ENCODE assay signal across 12 cellular contexts in genomic region chr14:61489527-61489926, GRCh38.
A peak's percentile ranks its signal among the peaks of the same experiment; 100 is the strongest.
DNase-seq lines count a peak whose midpoint lies in the region; ATAC-seq and TF ChIP-seq lines count a peak whose summit lies in the region.
"Had no signal": no experiment of that assay in that cellular context is flagged by ENCODE, and none has a peak within 500 bp of the region (broad histone marks: within the 10 kb centered on the region; RNA-seq: fewer than 3 reads in every experiment).

No MANE protein-coding gene starts in this region.

- H3K79me1 ChIP-seq in mesenchymal stem cell (replicated peaks; ENCODE audit: low read length, poor library complexity, severe bottlenecking): peaks cover 1% of the 10 kb centered on the region

- H3K4me2 ChIP-seq in mesenchymal stem cell (ENCODE audit: low read length, poor library complexity, severe bottlenecking): no peak overlapping the region

- H3K9ac ChIP-seq in mesenchymal stem cell (ENCODE audit: low read length): no peak overlapping the region

- peak overlapping the region; percentile 20 for H3K27ac Mint-ChIP-seq in activated T-cell treated with anti-CD3 and anti-CD28 coated beads, Interleukin-2, amount 50 U/mL, for 72 hours
- peak overlapping the region; percentile 35 for H3K27ac Mint-ChIP-seq in activated naive CD8-positive, alpha-beta T cell treated with anti-CD3 and anti-CD28 coated beads, Interleukin-2, amount 10 ng/mL, durations not matched to agents 7 days and 5 days
- H3K27ac Mint-ChIP-seq: activated T-cell treated with anti-CD3 and anti-CD28 coated beads, Interleukin-2, amount 50 U/mL, for 24 hours had no signal

- H3K36me3 Mint-ChIP-seq in activated T-cell treated with anti-CD3 and anti-CD28 coated beads, Interleukin-2, amount 50 U/mL, for 72 hours (ENCODE audit: insufficient read depth in 2 of 2): peaks cover 4 to 37% of the 10 kb centered on the region in 2 donors
- peaks cover 33% of the 10 kb centered on the region for H3K36me3 Mint-ChIP-seq in activated naive CD8-positive, alpha-beta T cell treated with anti-CD3 and anti-CD28 coated beads, Interleukin-2, amount 10 ng/mL, durations not matched to agents 7 days and 5 days

- H2AFZ ChIP-seq in mesenchymal stem cell (ENCODE audit: low read depth, low read length): peak overlapping the region; percentile 10

- peaks cover 44% of the 10 kb centered on the region for H3K4me1 Mint-ChIP-seq in activated T-cell treated with anti-CD3 and anti-CD28 coated beads, Interleukin-2, amount 50 U/mL, for 72 hours (ENCODE audit: low read depth)
- peaks cover 23% of the 10 kb centered on the region for H3K4me1 Mint-ChIP-seq in activated naive CD8-positive, alpha-beta T cell treated with anti-CD3 and anti-CD28 coated beads, Interleukin-2, amount 10 ng/mL, durations not matched to agents 7 days and 5 days

- H3K4me3 Mint-ChIP-seq in activated T-cell treated with anti-CD3 and anti-CD28 coated beads, Interleukin-2, amount 50 U/mL, for 72 hours: no peak overlapping the region
- H3K4me3 Mint-ChIP-seq in activated naive CD8-positive, alpha-beta T cell treated with anti-CD3 and anti-CD28 coated beads, Interleukin-2, amount 10 ng/mL, durations not matched to agents 7 days and 5 days: no peak overlapping the region
- H3K4me3 Mint-ChIP-seq: activated T-cell treated with anti-CD3 and anti-CD28 coated beads, Interleukin-2, amount 50 U/mL, for 24 hours had no signal

- no peak for ATAC-seq in activated T-cell treated with anti-CD3 and anti-CD28 coated beads, Interleukin-2, amount 50 U/mL, for 72 hours (replicated peaks in 1 of 2)
- ATAC-seq in activated naive CD8-positive, alpha-beta T cell treated with anti-CD3 and anti-CD28 coated beads, Interleukin-2, amount 10 ng/mL, durations not matched to agents 7 days and 5 days (ENCODE audit: low read depth): no peak

- CTCF ChIA-PET in HEK293T (lab: Yijun Ruan, JAX): no interaction called here

- H3K36me3 ChIP-seq in mesenchymal stem cell (ENCODE audit: control insufficient read depth in 1 of 2, insufficient read depth in 2 of 2, low read depth in 1 of 2, low read length in 2 of 2): no peaks in the 10 kb centered on the region
- H3K36me3 ChIP-seq: transverse colon had no signal

- no peak overlapping the region for H2BK120ac ChIP-seq in mesenchymal stem cell (ENCODE audit: low read depth, low read length)

- H3K4me3 ChIP-seq in mesenchymal stem cell (ENCODE audit: insufficient read depth in 1 of 2, low read depth in 1 of 2, low read length in 2 of 2): no peak overlapping the region
- H3K4me3 ChIP-seq: transverse colon had no signal

- no peak overlapping the region for H2BK5ac ChIP-seq in mesenchymal stem cell (ENCODE audit: low read depth, low read length, poor library complexity, severe bottlenecking)

- H3K4me1 ChIP-seq in mesenchymal stem cell (ENCODE audit: control insufficient read depth, insufficient read depth, low read depth, low read length): peaks cover 9% of the 10 kb centered on the region

- H3K23ac ChIP-seq in mesenchymal stem cell (ENCODE audit: low read length in 2 of 2): no peak overlapping the region

- H3K9me3 ChIP-seq in mesenchymal stem cell (ENCODE audit: control insufficient read depth, low read length): no peaks in the 10 kb centered on the region
- H3K9me3 ChIP-seq: transverse colon had no signal

- peak overlapping the region in 1 of 2 experiments; percentile 45 for H3K14ac ChIP-seq in mesenchymal stem cell (ENCODE audit: low read length in 2 of 2)

- H2AK5ac ChIP-seq in mesenchymal stem cell (ENCODE audit: low read length, severe bottlenecking): no peak overlapping the region

- H2BK12ac ChIP-seq in mesenchymal stem cell (ENCODE audit: low read length in 2 of 2): no peak overlapping the region

- POLR2A ChIA-PET in activated naive CD8-positive, alpha-beta T cell treated with anti-CD3 and anti-CD28 coated beads, Interleukin-2, amount 10 ng/mL, durations not matched to agents 7 days and 5 days (lab: Charles Lee): no interaction called here
- POLR2A ChIA-PET in HEK293T (lab: Yijun Ruan, JAX): interaction anchor here (1.0 kb wide), 1 partner anchor 273 kb away, joined by 3 read pairs; the partner anchor contains the start of gene SNAPC1

- no peak overlapping the region for H3K27ac ChIP-seq in mesenchymal stem cell (ENCODE audit: low read length, poor library complexity, severe bottlenecking)
- peak overlapping the region; percentile 54 for H3K27ac ChIP-seq in substantia nigra (ENCODE audit: low read depth, low read length, poor library complexity, severe bottlenecking)
- H3K27ac ChIP-seq: epithelial cell of prostate had no signal

- no peak overlapping the region for H3K4ac ChIP-seq in mesenchymal stem cell (ENCODE audit: low read depth in 1 of 2, low read length in 2 of 2)

- no peak overlapping the region for H4K8ac ChIP-seq in mesenchymal stem cell (ENCODE audit: low read length)

- WGBS in mesenchymal stem cell: 77% methylated on average over 2 of the region's 2 CpGs

- no peak overlapping the region for H2BK15ac ChIP-seq in mesenchymal stem cell (ENCODE audit: low read depth, poor library complexity, severe bottlenecking)

- H4K91ac ChIP-seq in mesenchymal stem cell (ENCODE audit: low read length): no peak overlapping the region

- no peaks in the 10 kb centered on the region for H3K9me3 Mint-ChIP-seq in activated T-cell treated with anti-CD3 and anti-CD28 coated beads, Interleukin-2, amount 50 U/mL, for 72 hours
- no peaks in the 10 kb centered on the region for H3K9me3 Mint-ChIP-seq in activated naive CD8-positive, alpha-beta T cell treated with anti-CD3 and anti-CD28 coated beads, Interleukin-2, amount 10 ng/mL, durations not matched to agents 7 days and 5 days
- H3K9me3 Mint-ChIP-seq: activated T-cell treated with anti-CD3 and anti-CD28 coated beads, Interleukin-2, amount 50 U/mL, for 24 hours had no signal

- DNase-seq in activated T-cell treated with anti-CD3 and anti-CD28 coated beads, Interleukin-2, amount 50 U/mL, for 72 hours: no peak
- DNase-seq in activated T-cell treated with anti-CD3 and anti-CD28 coated beads, Interleukin-2, amount 50 U/mL, for 1 hour: no peak
- no peak for DNase-seq in activated naive CD8-positive, alpha-beta T cell treated with anti-CD3 and anti-CD28 coated beads, Interleukin-2, amount 10 ng/mL, durations not matched to agents 7 days and 5 days
- DNase-seq in mesenchymal stem cell (no peak), substantia nigra (lab: John Stamatoyannopoulos, UW) (peak in 12 of 49 donors; percentile 21 to 65 (median 40)), ecto neural progenitor cell (ENCODE audit: low spot score) (no peak), NCI-H187 (lab: John Stamatoyannopoulos, UW) (no peak), HEK293T (ENCODE audit: extremely low spot score) (no peak)
- DNase-seq: activated T-cell treated with anti-CD3 and anti-CD28 coated beads, Interleukin-2, amount 50 U/mL, for 24 hours; NCI-H524; transverse colon had no signal

- no peaks in the 10 kb centered on the region for H3K27me3 Mint-ChIP-seq in activated T-cell treated with anti-CD3 and anti-CD28 coated beads, Interleukin-2, amount 50 U/mL, for 72 hours (ENCODE audit: low read depth)
- H3K27me3 Mint-ChIP-seq in activated naive CD8-positive, alpha-beta T cell treated with anti-CD3 and anti-CD28 coated beads, Interleukin-2, amount 10 ng/mL, durations not matched to agents 7 days and 5 days: no peaks in the 10 kb centered on the region
- H3K27me3 Mint-ChIP-seq: activated T-cell treated with anti-CD3 and anti-CD28 coated beads, Interleukin-2, amount 50 U/mL, for 24 hours had no signal

- no peak overlapping the region for H3K18ac ChIP-seq in mesenchymal stem cell (ENCODE audit: low read depth in 1 of 2, low read length in 2 of 2)

- H3K27me3 ChIP-seq in mesenchymal stem cell (ENCODE audit: control insufficient read depth in 1 of 2, insufficient read depth in 1 of 2, low read length in 2 of 2): no peaks in the 10 kb centered on the region
- H3K27me3 ChIP-seq: transverse colon had no signal

TF ChIP-seq in HEK293T, 16 proteins besides CTCF, POLR2A, EP300 and RAD21:
- no peak for TF ChIP-seq ZNF384 (IDR thresholded peaks at IDR 0.05)
- TF ChIP-seq, protein P1, sequence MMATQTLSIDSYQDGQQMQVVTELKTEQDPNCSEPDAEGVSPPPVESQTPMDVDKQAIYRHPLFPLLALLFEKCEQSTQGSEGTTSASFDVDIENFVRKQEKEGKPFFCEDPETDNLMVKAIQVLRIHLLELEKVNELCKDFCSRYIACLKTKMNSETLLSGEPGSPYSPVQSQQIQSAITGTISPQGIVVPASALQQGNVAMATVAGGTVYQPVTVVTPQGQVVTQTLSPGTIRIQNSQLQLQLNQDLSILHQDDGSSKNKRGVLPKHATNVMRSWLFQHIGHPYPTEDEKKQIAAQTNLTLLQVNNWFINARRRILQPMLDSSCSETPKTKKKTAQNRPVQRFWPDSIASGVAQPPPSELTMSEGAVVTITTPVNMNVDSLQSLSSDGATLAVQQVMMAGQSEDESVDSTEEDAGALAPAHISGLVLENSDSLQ (IDR thresholded peaks at IDR 0.05): no peak
- TF ChIP-seq L3MBTL2 (conservative IDR thresholded peaks at IDR 0.05): no peak
- TF ChIP-seq FOXA1 (IDR thresholded peaks at IDR 0.05): no peak
- TF ChIP-seq TARDBP (IDR thresholded peaks at IDR 0.05): no peak
- no peak for TF ChIP-seq SP1 (IDR thresholded peaks at IDR 0.05)
- TF ChIP-seq ELF4 (IDR thresholded peaks at IDR 0.05): no peak
TF ChIP-seq in HEK293T: peak in this region for 0.
